In genomic region chr17:57953219-57953618, GRCh38 we compare ENCODE assay signal across 14 cellular contexts. TPM values are rescaled to one million over a fixed set of nuclear protein-coding genes. Genes with fewer than 3 reads are reported as not detected.
DNase-seq lines count a peak whose midpoint lies in the region; ATAC-seq and TF ChIP-seq lines count a peak whose summit lies in the region.
"Had no signal": no experiment of that assay in that cellular context is flagged by ENCODE, and none has a peak within 500 bp of the region (broad histone marks: within the 10 kb centered on the region; RNA-seq: fewer than 3 reads in every experiment).

No MANE protein-coding gene starts in this region.

- H3K4me3 Mint-ChIP-seq in endothelial cell (ENCODE audit: unreplicated experiment) (peak overlapping the region; percentile 76), neural crest cell (peak overlapping the region; percentile 90)

- H3K4me1 Mint-ChIP-seq in endothelial cell (ENCODE audit: unreplicated experiment) (peaks cover 32% of the 10 kb centered on the region), neural crest cell (peaks cover 70% of the 10 kb centered on the region)

- H3K27ac Mint-ChIP-seq in endothelial cell (ENCODE audit: unreplicated experiment) (no peak overlapping the region), neural crest cell (ENCODE audit: unreplicated experiment) (peak overlapping the region; percentile 70)
- H3K27ac Mint-ChIP-seq: activated CD4-positive, alpha-beta T cell treated with anti-CD3 and anti-CD28 coated beads for 36 hours had no signal

- DNase-seq in left ventricle myocardium inferior (no peak), left cardiac atrium (no peak), endothelial cell (ENCODE audit: low spot score) (no peak), neural crest cell (ENCODE audit: low read depth, low spot score) (no peak), upper lobe of right lung (peak; percentile 26), cerebellar nuclear complex (lab: John Stamatoyannopoulos, UW) (no peak), SIG-M5 (lab: John Stamatoyannopoulos, UW) (no peak)
- no peak for DNase-seq in activated CD4-positive, alpha-beta T cell treated with anti-CD3 and anti-CD28 coated beads, Interleukin-2, amount 50 U/mL, for 1 hour
- DNase-seq: activated CD4-positive, alpha-beta T cell treated with anti-CD3 and anti-CD28 coated beads for 36 hours; effector CD4-positive, alpha-beta T cell; KBM-7; NCI-H2171; SHP77 had no signal

- H3K36me3 ChIP-seq in left ventricle myocardium inferior (no peaks in the 10 kb centered on the region), upper lobe of right lung (no peaks in the 10 kb centered on the region)

- H3K27me3 ChIP-seq in left ventricle myocardium inferior (ENCODE audit: low read depth): no peaks in the 10 kb centered on the region
- H3K27me3 ChIP-seq in upper lobe of right lung: no peaks in the 10 kb centered on the region

- H3K27me3 Mint-ChIP-seq in endothelial cell (ENCODE audit: unreplicated experiment) (peaks cover 19% of the 10 kb centered on the region), neural crest cell (ENCODE audit: low read depth) (no peaks in the 10 kb centered on the region)

- intact Hi-C loops in left ventricle myocardium inferior (cut with micrococcal nuclease): no loop called here
- intact Hi-C loops in left cardiac atrium (cut with DNase I): loop anchor here in 1 of 2 donors (5.0 kb wide), 1 partner anchor 41 kb away; no protein-coding TSS in a partner anchor
- intact Hi-C loops in upper lobe of right lung (cut with DNase I): no loop called here

- H3K36me3 Mint-ChIP-seq in endothelial cell (ENCODE audit: low read depth, unreplicated experiment) (no peaks in the 10 kb centered on the region), neural crest cell (ENCODE audit: low read depth) (peaks cover 4% of the 10 kb centered on the region)

- TF ChIP-seq CTCF in left ventricle myocardium inferior (IDR thresholded peaks at IDR 0.05; ENCODE audit: borderline replicate concordance) (no peak), endothelial cell (IDR thresholded peaks at IDR 0.05; ENCODE audit: unreplicated experiment) (no peak), neural crest cell (conservative IDR thresholded peaks at IDR 0.05) (no peak), upper lobe of right lung (IDR thresholded peaks at IDR 0.05) (no peak)

- H3K4me3 ChIP-seq in left ventricle myocardium inferior: peak overlapping the region; percentile 95
- H3K4me3 ChIP-seq in upper lobe of right lung: no peak overlapping the region

- no peaks in the 10 kb centered on the region for H3K9me3 ChIP-seq in left ventricle myocardium inferior (replicated peaks)
- H3K9me3 ChIP-seq in upper lobe of right lung: no peaks in the 10 kb centered on the region

- H3K27ac ChIP-seq in left ventricle myocardium inferior (replicated peaks) (peak overlapping the region; percentile 100), upper lobe of right lung (no peak overlapping the region)
- H3K27ac ChIP-seq: parathyroid adenoma had no signal

- no peaks in the 10 kb centered on the region for H3K9me3 Mint-ChIP-seq in endothelial cell (ENCODE audit: unreplicated experiment)
- no peaks in the 10 kb centered on the region for H3K9me3 Mint-ChIP-seq in neural crest cell

- H3K4me1 ChIP-seq in left ventricle myocardium inferior: peaks cover 80% of the 10 kb centered on the region
- H3K4me1 ChIP-seq in upper lobe of right lung: peaks cover 46% of the 10 kb centered on the region

- no peak for ATAC-seq in left cardiac atrium
- no peak for ATAC-seq in upper lobe of right lung
- ATAC-seq: activated CD4-positive, alpha-beta T cell treated with anti-CD3 and anti-CD28 coated beads for 36 hours had no signal

RNA-seq across cellular contexts. Expression of gene CUEDC1, which starts 2.0 kb away (rescaled TPM):
- 43.2 TPM for total RNA-seq in left ventricle myocardium inferior
- total RNA-seq in left cardiac atrium: 10 to 100 TPM; 38.3 to 45.5 TPM
- 13.3 TPM for total RNA-seq in endothelial cell (ENCODE audit: unreplicated experiment)
- total RNA-seq in neural crest cell: 73.7 and 86.9 TPM in 2 replicates
- total RNA-seq in upper lobe of right lung: 41.9 TPM

RNA-seq across cellular contexts. Expression of gene VEZF1, which starts 34.8 kb away (rescaled TPM):
- total RNA-seq in left ventricle myocardium inferior (77.2 TPM), left cardiac atrium (10 to 100 TPM; 54.1 to 60.9 TPM), endothelial cell (ENCODE audit: unreplicated experiment) (43.7 TPM), neural crest cell (139 and 142 TPM in 2 replicates), upper lobe of right lung (77.1 TPM)

RNA-seq across cellular contexts. Expression of gene SRSF1, which starts 53.8 kb away (rescaled TPM):
- total RNA-seq in left ventricle myocardium inferior (92.4 TPM), left cardiac atrium (100 to 1,000 TPM; 113 to 137 TPM), endothelial cell (ENCODE audit: unreplicated experiment) (201 TPM), neural crest cell (548 and 554 TPM in 2 replicates), upper lobe of right lung (153 TPM)
